ENCODE assay signal across 8 cellular contexts in the genomic region with DNA sequence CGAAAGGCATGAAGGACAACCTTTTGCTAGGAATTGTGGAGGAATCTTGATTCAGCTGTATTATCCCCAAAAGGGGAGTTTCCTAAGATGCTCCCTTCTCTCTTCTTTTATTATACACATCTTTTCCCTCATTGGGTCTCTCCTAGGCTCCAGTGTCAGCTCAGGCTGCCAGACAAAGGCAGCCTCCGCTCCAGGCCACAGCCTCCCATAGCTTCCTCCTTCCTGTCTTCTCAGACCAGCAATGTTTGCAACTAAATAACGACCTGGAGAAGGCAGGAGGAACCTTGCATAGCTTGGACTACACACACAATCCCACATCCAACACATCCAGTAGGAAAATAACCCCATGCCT. TPM values are rescaled to one million over a fixed set of nuclear protein-coding genes. Genes with fewer than 3 reads are reported as not detected.
DNase-seq lines count a peak whose midpoint lies in the region; ATAC-seq and TF ChIP-seq lines count a peak whose summit lies in the region.

No MANE protein-coding gene starts in this region.

- DNase-seq in HL-60 (ENCODE audit: low read depth in 1 of 2, low spot score in 1 of 2) (peak in 1 of 2 experiments; percentile 36), lung (ENCODE audit: low spot score) (no peak), NCI-H2107 treated with DMSO at 0.1 percent for 48 hours (lab: John Stamatoyannopoulos, UW; ENCODE audit: unreplicated experiment) (no peak)
- DNase-seq in activated effector memory CD4-positive, alpha-beta T cell treated with anti-CD3 and anti-CD28 coated beads, Interleukin-2, amount 50 U/mL, for 16 hours, result no peak

- H3K9me3 ChIP-seq in lung (ENCODE audit: control insufficient read depth in 2 of 2, insufficient read depth in 1 of 2, low read length in 1 of 2), result no peaks in the 10 kb centered on the region

- ATAC-seq in lung (ENCODE audit: insufficient read depth, low FRiP score) (no peak), GM21825 (IDR thresholded peaks at IDR 0.05; ENCODE audit: unreplicated experiment) (no peak), GM19035 (IDR thresholded peaks at IDR 0.05; ENCODE audit: unreplicated experiment) (no peak)

- TF ChIP-seq CTCF in HL-60 (IDR thresholded peaks at IDR 0.05; ENCODE audit: insufficient read depth, low read length), result no peak
- TF ChIP-seq CTCF in lung (IDR thresholded peaks at IDR 0.05; ENCODE audit: control extremely low read depth, extremely low read depth), result no peak

- H3K27ac ChIP-seq in ACC112 (ENCODE audit: low read depth, low read length) (peak overlapping the region; percentile 83), HL-60 (replicated peaks) (peak overlapping the region; percentile 67), angular gyrus (ENCODE audit: low read depth, low read length) (peak overlapping the region; percentile 82), lung (ENCODE audit: low read depth in 1 of 2, low read length in 1 of 2) (peak overlapping the region; percentile 65 to 95)

- H3K4me1 ChIP-seq in ACC112 (ENCODE audit: control insufficient read depth, insufficient read depth, low read length, unreplicated experiment) (peaks cover 16% of the 10 kb centered on the region), lung (ENCODE audit: control insufficient read depth in 2 of 2, insufficient read depth in 2 of 2, low read length in 2 of 2) (peaks cover 0 to 4% of the 10 kb centered on the region in 2 donors)

- no peaks in the 10 kb centered on the region for H3K36me3 ChIP-seq in ACC112 (ENCODE audit: insufficient read depth, low read length)
- H3K36me3 ChIP-seq in lung (ENCODE audit: control insufficient read depth in 2 of 2, insufficient read depth in 2 of 2, low read length in 2 of 2), result peaks cover 0 to 12% of the 10 kb centered on the region in 2 donors

- peak overlapping the region; percentile 69 for H2AFZ ChIP-seq in ACC112 (ENCODE audit: low read length, unreplicated experiment)

- H3K4me3 ChIP-seq in ACC112 (ENCODE audit: low read depth, low read length), result peak overlapping the region; percentile 76
- peak overlapping the region; percentile 46 for H3K4me3 ChIP-seq in HL-60 (replicated peaks; ENCODE audit: insufficient read depth, low read length)
- peak overlapping the region; percentile 43 for H3K4me3 ChIP-seq in lung

- H3K27me3 ChIP-seq in ACC112 (ENCODE audit: insufficient read depth, low read length) (peaks cover 4% of the 10 kb centered on the region; the same call in 1 of the 2 replicates), HL-60 (ENCODE audit: insufficient read depth, poor library complexity, severe bottlenecking) (no peaks in the 10 kb centered on the region), lung (ENCODE audit: control insufficient read depth, insufficient read depth) (no peaks in the 10 kb centered on the region)

- no peaks in the 10 kb centered on the region for H3K79me2 ChIP-seq in ACC112 (ENCODE audit: control insufficient read depth, insufficient read depth, low read length, unreplicated experiment)

- WGBS in lung, 2 donors, result 19 to 25% methylated on average over 3 of the region's 3 CpGs

RNA-seq across cellular contexts. Expression of a gene that starts 12.3 kb away (rescaled TPM):
- total RNA-seq in lung, result 10 to 100 TPM; 39.0 to 95.8 TPM
- 10 to 100 TPM; 36.4 to 40.2 TPM for polyA plus RNA-seq in lung

RNA-seq across cellular contexts. Expression of a gene that starts 12.4 kb away (rescaled TPM):
- total RNA-seq in lung, result 1 to 10 TPM in 1 of 2 donors, under 1 TPM in 1; 0.09 to 1.3 TPM
- polyA plus RNA-seq in lung, result under 1 TPM; 0.27 to 0.83 TPM

RNA-seq across cellular contexts. Expression of a gene that starts 18.5 kb away (rescaled TPM):
- total RNA-seq in lung, result 10 to 100 TPM in 1 of 2 donors, 1 to 10 TPM in 1; 8.2 to 12.1 TPM
- 1 to 10 TPM; 4.1 to 6.5 TPM for polyA plus RNA-seq in lung

RNA-seq across cellular contexts. Expression of a gene that starts 43.7 kb away (rescaled TPM):
- total RNA-seq in lung, result 10 to 100 TPM; 53.2 to 58.0 TPM
- 10 to 100 TPM; 44.5 to 76.8 TPM for polyA plus RNA-seq in lung

RNA-seq across cellular contexts. Expression of a gene that starts 56.0 kb away (rescaled TPM):
- total RNA-seq in lung, result 1 to 10 TPM; 3.9 to 6.8 TPM
- 1 to 10 TPM; 4.4 to 8.3 TPM for polyA plus RNA-seq in lung
